Comparison of ENCODE assay signal across 1 cellular context in genomic region chr18:33673689-33674088, GRCh38.
TF ChIP-seq lines count a peak whose summit lies in the region.

No MANE protein-coding gene starts in this region.

TF ChIP-seq in GM12878, 131 proteins besides CTCF, POLR2A, EP300 and RAD21:
- TF ChIP-seq RUNX3 (IDR thresholded peaks at IDR 0.05; ENCODE audit: low read length) = no peak
